ENCODE assay signal across 1 cellular context in genomic region chr3:72847751-72848702, GRCh38.
TF ChIP-seq lines count a peak whose summit lies in the region.

TSS of gene SHQ1 (minus strand) at chr3:72848445. CDS start at chr3:72848340, 105 bp downstream.

TF ChIP-seq in HEK293, 187 proteins besides CTCF, POLR2A, EP300 and RAD21 (continued from another document):
- TF ChIP-seq PBX3 (CRISPR knock-in tag; IDR thresholded peaks at IDR 0.05) = peak; percentile 40; the same call in 1 of the 2 replicates
- no peak for TF ChIP-seq BCL6B (tag by site-specific recombination; IDR thresholded peaks at IDR 0.05)
- TF ChIP-seq ZNF549 (tag by site-specific recombination; IDR thresholded peaks at IDR 0.05) = no peak
- TF ChIP-seq ZNF645 (tag by site-specific recombination; IDR thresholded peaks at IDR 0.05) = no peak
- no peak; the same call in 1 of the 2 replicates for TF ChIP-seq ZNF610 (tag by site-specific recombination; IDR thresholded peaks at IDR 0.05; ENCODE audit: borderline replicate concordance)
- TF ChIP-seq REST (tag by site-specific recombination; IDR thresholded peaks at IDR 0.05) = no peak
- peak; percentile 76 for TF ChIP-seq KLF9 (tag by site-specific recombination; IDR thresholded peaks at IDR 0.05; ENCODE audit: low read depth)
- peak; percentile 93 for TF ChIP-seq ZBTB11 (tag by site-specific recombination; conservative IDR thresholded peaks at IDR 0.05; ENCODE audit: low read depth)
- TF ChIP-seq ZNF335 (tag by site-specific recombination; conservative IDR thresholded peaks at IDR 0.05) = peak; percentile 63
- TF ChIP-seq ZNF239 (tag by site-specific recombination; IDR thresholded peaks at IDR 0.05) = no peak
- TF ChIP-seq GFI1B (tag by site-specific recombination; IDR thresholded peaks at IDR 0.05) = no peak
- no peak for TF ChIP-seq ZNF529 (tag by site-specific recombination; IDR thresholded peaks at IDR 0.05; ENCODE audit: insufficient replicate concordance)
- no peak for TF ChIP-seq ZNF148 (tag by site-specific recombination; IDR thresholded peaks at IDR 0.05; ENCODE audit: borderline replicate concordance)
- TF ChIP-seq ZNF600 (tag by site-specific recombination; IDR thresholded peaks at IDR 0.05) = 0 out of 2 replicates have a peak, but pooled peaks have one; percentile 37
- no peak for TF ChIP-seq ZNF391 (tag by site-specific recombination; IDR thresholded peaks at IDR 0.05; ENCODE audit: borderline replicate concordance, low read depth)
- peak; percentile 62 for TF ChIP-seq ZNF518A (tag by site-specific recombination; conservative IDR thresholded peaks at IDR 0.05; ENCODE audit: low read depth)
- TF ChIP-seq KLF1 (tag by site-specific recombination; IDR thresholded peaks at IDR 0.05) = peak; percentile 39
- TF ChIP-seq EGR2 (tag by site-specific recombination; IDR thresholded peaks at IDR 0.05; ENCODE audit: low read depth) = peak; percentile 71
- no peak for TF ChIP-seq ZBTB49 (tag by site-specific recombination; IDR thresholded peaks at IDR 0.05; ENCODE audit: low read depth)
